ENCODE assay signal across 14 cellular contexts in genomic region chr16:17296412-17296811, GRCh38.
DNase-seq lines count a peak whose midpoint lies in the region; TF ChIP-seq lines count a peak whose summit lies in the region.
"Had no signal": no experiment of that assay in that cellular context is flagged by ENCODE, and none has a peak within 500 bp of the region (broad histone marks: within the 10 kb centered on the region; RNA-seq: fewer than 3 reads in every experiment).

No MANE protein-coding gene starts in this region.

- H3K23ac ChIP-seq in mesenchymal stem cell (ENCODE audit: low read length in 2 of 2) = no peak overlapping the region

- H3K27me3 ChIP-seq in adrenal gland (no peaks in the 10 kb centered on the region), mesenchymal stem cell (ENCODE audit: control insufficient read depth in 1 of 2, insufficient read depth in 1 of 2, low read length in 2 of 2) (no peaks in the 10 kb centered on the region), thyroid gland (no peaks in the 10 kb centered on the region)
- H3K27me3 ChIP-seq: pancreas, spleen had no signal

- peak in 1 of 2 donors; percentile 12 for TF ChIP-seq POLR2A in adrenal gland (IDR thresholded peaks at IDR 0.05)
- TF ChIP-seq POLR2A in thyroid gland (IDR thresholded peaks at IDR 0.05) = no peak

- H3K4me3 ChIP-seq in adrenal gland (no peak overlapping the region), mesenchymal stem cell (ENCODE audit: insufficient read depth in 1 of 2, low read depth in 1 of 2, low read length in 2 of 2) (no peak overlapping the region), thyroid gland (replicated peaks in 1 of 3) (no peak overlapping the region)
- H3K4me3 ChIP-seq: mucosa of descending colon, pancreas, SK-N-MC, spleen had no signal

- no peak overlapping the region for H3K18ac ChIP-seq in mesenchymal stem cell (ENCODE audit: low read depth in 1 of 2, low read length in 2 of 2)

- H2BK5ac ChIP-seq in mesenchymal stem cell (ENCODE audit: low read depth, low read length, poor library complexity, severe bottlenecking) = no peak overlapping the region

- no peaks in the 10 kb centered on the region for H3K79me1 ChIP-seq in mesenchymal stem cell (replicated peaks; ENCODE audit: low read length, poor library complexity, severe bottlenecking)

- POLR2A ChIA-PET in RWPE1 (lab: Yijun Ruan, JAX; ENCODE audit: low non-redundant PET) = no interaction called here

- no peak overlapping the region for H3K4ac ChIP-seq in mesenchymal stem cell (ENCODE audit: low read depth in 1 of 2, low read length in 2 of 2)

- no peak overlapping the region for H4K91ac ChIP-seq in mesenchymal stem cell (ENCODE audit: low read length)

- CTCF ChIA-PET in RWPE1 (lab: Yijun Ruan, JAX) = no interaction called here

- peak in 1 of 6 experiments; percentile 7 for TF ChIP-seq CTCF in adrenal gland (IDR thresholded peaks at IDR 0.05)
- no peak for TF ChIP-seq CTCF in thyroid gland (IDR thresholded peaks at IDR 0.05)
- TF ChIP-seq CTCF in RWPE1 (conservative IDR thresholded peaks at IDR 0.05; ENCODE audit: low read depth) = no peak

- H3K9me3 ChIP-seq in adrenal gland (replicated peaks in 1 of 3) (no peaks in the 10 kb centered on the region), mesenchymal stem cell (ENCODE audit: control insufficient read depth, low read length) (no peaks in the 10 kb centered on the region), thyroid gland (no peaks in the 10 kb centered on the region)
- H3K9me3 ChIP-seq: mucosa of descending colon, pancreas, spleen had no signal

- WGBS in adrenal gland, 4 donors = 21 to 60% (median 29%) methylated on average over 7 of the region's 7 CpGs
- 32% methylated on average over 7 of the region's 7 CpGs for WGBS in mesenchymal stem cell
- 69% methylated on average over 7 of the region's 7 CpGs for WGBS in thyroid gland, 2 donors

- no peak overlapping the region for H3K4me2 ChIP-seq in mesenchymal stem cell (ENCODE audit: low read length, poor library complexity, severe bottlenecking)

- no peak overlapping the region for H2AK5ac ChIP-seq in mesenchymal stem cell (ENCODE audit: low read length, severe bottlenecking)

- DNase-seq in NCI-H2227 (lab: John Stamatoyannopoulos, UW; ENCODE audit: unreplicated experiment) = peak; percentile 20
- DNase-seq in NCI-H2227 treated with DMSO at 0.1 percent for 48 hours (lab: John Stamatoyannopoulos, UW) = no peak
- peak; percentile 48 to 94 (median 62) for DNase-seq in adrenal gland
- DNase-seq in mesenchymal stem cell = no peak
- DNase-seq in thyroid gland = no peak
- DNase-seq in cerebellar nuclear complex (lab: John Stamatoyannopoulos, UW) = no peak
- DNase-seq in DMS153 treated with DMSO at 0.1 percent for 48 hours (lab: John Stamatoyannopoulos, UW; ENCODE audit: unreplicated experiment) = no peak
- no peak for DNase-seq in RWPE1 (ENCODE audit: low spot score)
- DNase-seq: activated CD4-positive, alpha-beta memory T cell treated with anti-CD3 and anti-CD28 coated beads, Interleukin-2, amount 10 ng/mL, durations not matched to agents 7 days and 5 days; activated T-cell treated with anti-CD3 and anti-CD28 coated beads, Interleukin-2, amount 50 U/mL, for 4 hours; mucosa of descending colon; pancreas; spleen had no signal

- no peak overlapping the region for H4K8ac ChIP-seq in mesenchymal stem cell (ENCODE audit: low read length)

- no peak overlapping the region for H3K14ac ChIP-seq in mesenchymal stem cell (ENCODE audit: low read length in 2 of 2)

- H3K9ac ChIP-seq in mesenchymal stem cell (ENCODE audit: low read length) = peak overlapping the region; percentile 57

- peak overlapping the region; percentile 7 to 72 (median 69) for H3K27ac ChIP-seq in adrenal gland
- H3K27ac ChIP-seq in mesenchymal stem cell (ENCODE audit: low read length, poor library complexity, severe bottlenecking) = no peak overlapping the region
- H3K27ac ChIP-seq in thyroid gland = peak overlapping the region in 2 of 3 donors; percentile 14 to 42
- H3K27ac ChIP-seq in RWPE1 = no peak overlapping the region
- H3K27ac ChIP-seq: pancreas, SK-N-MC, spleen had no signal

- intact Hi-C loops in adrenal gland (cut with DNase I) (no loop called here), thyroid gland (cut with DNase I) (no loop called here)

- peaks cover 12 to 13% of the 10 kb centered on the region in 2 donors for H3K4me1 ChIP-seq in adrenal gland (replicated peaks in 1 of 2)
- no peaks in the 10 kb centered on the region for H3K4me1 ChIP-seq in mesenchymal stem cell (ENCODE audit: control insufficient read depth, insufficient read depth, low read depth, low read length)
- H3K4me1 ChIP-seq in thyroid gland = peaks cover 16 to 41% of the 10 kb centered on the region in 2 donors

- no peak overlapping the region for H2AFZ ChIP-seq in mesenchymal stem cell (ENCODE audit: low read depth, low read length)

- no peaks in the 10 kb centered on the region for H3K36me3 ChIP-seq in adrenal gland (replicated peaks in 1 of 2)
- peaks cover 0 to 8% of the 10 kb centered on the region in 2 experiments for H3K36me3 ChIP-seq in mesenchymal stem cell (ENCODE audit: control insufficient read depth in 1 of 2, insufficient read depth in 2 of 2, low read depth in 1 of 2, low read length in 2 of 2)
- H3K36me3 ChIP-seq in thyroid gland = no peaks in the 10 kb centered on the region
- H3K36me3 ChIP-seq: pancreas, spleen had no signal

- no peak overlapping the region for H2BK12ac ChIP-seq in mesenchymal stem cell (ENCODE audit: low read length in 2 of 2)

- H2BK120ac ChIP-seq in mesenchymal stem cell (ENCODE audit: low read depth, low read length) = no peak overlapping the region

- H2BK15ac ChIP-seq in mesenchymal stem cell (ENCODE audit: low read depth, poor library complexity, severe bottlenecking) = no peak overlapping the region

Comparison
In these comparisons a context has a peak if more than half of its experiments do, and no peak if none do; other contexts are left out.
1. DNase-seq: peak in NCI-H2227 (single experiment) and adrenal gland (7 of 7); none in NCI-H2227 treated with DMSO at 0.1 percent for 48 hours (single experiment), mesenchymal stem cell (single experiment), thyroid gland (0 of 2), cerebellar nuclear complex (0 of 2), DMS153 treated with DMSO at 0.1 percent for 48 hours (single experiment) and RWPE1 (single experiment).
2. H3K27ac ChIP-seq: peak in adrenal gland (5 of 5) and thyroid gland (2 of 3); none in mesenchymal stem cell (single experiment) and RWPE1 (single experiment).